8 cellular contexts compared by ENCODE assay signal in genomic region chr4:153758688-153759406, GRCh38. TPM values are rescaled to one million over a fixed set of nuclear protein-coding genes. Genes with fewer than 3 reads are reported as not detected.
A peak's percentile ranks its signal among the peaks of the same experiment; 100 is the strongest.
DNase-seq lines count a peak whose midpoint lies in the region; ATAC-seq and TF ChIP-seq lines count a peak whose summit lies in the region.

No MANE protein-coding gene starts in this region.

- no peak overlapping the region for H3K27ac ChIP-seq in prostate gland

- H3K4me1 Mint-ChIP-seq in Calu3 (ENCODE audit: low read depth, unreplicated experiment) (peaks cover 11% of the 10 kb centered on the region), WTC11 (peaks cover 28% of the 10 kb centered on the region)

- no peak for TF ChIP-seq CTCF in Calu3 (IDR thresholded peaks at IDR 0.05; ENCODE audit: unreplicated experiment)
- no peak for TF ChIP-seq CTCF in WTC11 (IDR thresholded peaks at IDR 0.05)
- TF ChIP-seq CTCF in fibroblast of mammary gland (conservative IDR thresholded peaks at IDR 0.05; ENCODE audit: control insufficient read depth, insufficient read depth, low read depth, low read length), result no peak
- TF ChIP-seq CTCF in prostate gland (IDR thresholded peaks at IDR 0.05), result no peak

- intact Hi-C loops in Calu3 (cut with micrococcal nuclease; ENCODE audit: unreplicated experiment) (no loop called here), prostate gland (cut with DNase I) (no loop called here)

- no peaks in the 10 kb centered on the region for H3K9me3 ChIP-seq in prostate gland

- CTCF ChIA-PET in Calu3 (lab: Charles Lee), result no interaction called here
- CTCF ChIA-PET in WTC11 (lab: Charles Lee), result interaction anchor here (0.6 to 2.2 kb wide), 7 partner anchors 9 to 1081 kb away, joined by 3 to 14 read pairs (median 4); no protein-coding TSS in a partner anchor

- no peaks in the 10 kb centered on the region for H3K27me3 ChIP-seq in prostate gland (replicated peaks; ENCODE audit: insufficient read depth)

- H3K36me3 Mint-ChIP-seq in Calu3 (ENCODE audit: insufficient read depth, unreplicated experiment) (peaks cover 6% of the 10 kb centered on the region), WTC11 (peaks cover 8% of the 10 kb centered on the region)

- H3K4me1 ChIP-seq in prostate gland (replicated peaks), result no peaks in the 10 kb centered on the region

- no peak overlapping the region for H3K27ac Mint-ChIP-seq in Calu3 (ENCODE audit: unreplicated experiment)
- no peak overlapping the region for H3K27ac Mint-ChIP-seq in WTC11

- H3K9me3 Mint-ChIP-seq in Calu3 (ENCODE audit: low read depth, unreplicated experiment), result no peaks in the 10 kb centered on the region
- peaks cover 13% of the 10 kb centered on the region for H3K9me3 Mint-ChIP-seq in WTC11

- no peak for TF ChIP-seq POLR2A in prostate gland (IDR thresholded peaks at IDR 0.05)

- H3K27me3 Mint-ChIP-seq in Calu3 (ENCODE audit: unreplicated experiment), result peaks cover 13% of the 10 kb centered on the region
- peaks cover 7% of the 10 kb centered on the region for H3K27me3 Mint-ChIP-seq in WTC11 (ENCODE audit: low read depth)

- 71% methylated on average over 15 of the region's 15 CpGs for WGBS in prostate gland

- POLR2A ChIA-PET in WTC11 (lab: Charles Lee), result interaction anchor here (0.7 kb wide), 1 partner anchor 214 kb away, joined by 3 read pairs; no protein-coding TSS in a partner anchor

- H3K4me3 Mint-ChIP-seq in Calu3 (ENCODE audit: low read depth, unreplicated experiment) (peak overlapping the region; percentile 57), WTC11 (peak overlapping the region; percentile 82)

- H3K36me3 ChIP-seq in prostate gland, result no peaks in the 10 kb centered on the region

- H3K4me3 ChIP-seq in fibroblast of mammary gland (ENCODE audit: control insufficient read depth, low read depth, low read length), result peak overlapping the region; percentile 35
- peak overlapping the region; percentile 39 to 43 for H3K4me3 ChIP-seq in prostate gland

- no peak for ATAC-seq in WTC11
- ATAC-seq in HG03045 (IDR thresholded peaks at IDR 0.05; ENCODE audit: unreplicated experiment), result no peak

- no TSS peak for BruUV-seq in Calu3 (replicated peaks; lab: Mats Ljungman, UMichigan)

- no peak for DNase-seq in Calu3
- no peak for DNase-seq in WTC11 (ENCODE audit: low spot score)
- DNase-seq in fibroblast of mammary gland (ENCODE audit: low read depth), result no peak
- no peak for DNase-seq in prostate gland (ENCODE audit: low spot score)
- no peak for DNase-seq in Kasumi-1 (lab: John Stamatoyannopoulos, UW)
- no peak for DNase-seq in GF-D8 (lab: John Stamatoyannopoulos, UW)
- no peak for DNase-seq in COLO668 (lab: John Stamatoyannopoulos, UW; ENCODE audit: unreplicated experiment)

TF ChIP-seq in WTC11, 78 proteins besides CTCF, POLR2A, EP300 and RAD21 (continues in another document):
- TF ChIP-seq E2F4 (CRISPR knock-in tag; IDR thresholded peaks at IDR 0.05; ENCODE audit: borderline replicate concordance, low read depth) (no peak), ZNF281 (CRISPR knock-in tag; IDR thresholded peaks at IDR 0.05) (no peak), CBFB (CRISPR knock-in tag; IDR thresholded peaks at IDR 0.05; ENCODE audit: low read depth) (no peak), ARID4B (CRISPR knock-in tag; IDR thresholded peaks at IDR 0.05; ENCODE audit: borderline replicate concordance) (no peak), ZNF317 (CRISPR knock-in tag; IDR thresholded peaks at IDR 0.05; ENCODE audit: borderline replicate concordance, low read depth) (no peak), MXD4 (CRISPR knock-in tag; IDR thresholded peaks at IDR 0.05; ENCODE audit: borderline replicate concordance) (no peak), ATF2 (CRISPR knock-in tag; IDR thresholded peaks at IDR 0.05; ENCODE audit: borderline replicate concordance, low read depth) (no peak), ZNF263 (CRISPR knock-in tag; IDR thresholded peaks at IDR 0.05; ENCODE audit: low read depth) (no peak), HMGXB4 (CRISPR knock-in tag; IDR thresholded peaks at IDR 0.05) (no peak)

RNA-seq across cellular contexts. Expression of gene RNF175, which starts 1.0 kb away (rescaled TPM):
- total RNA-seq in Calu3 (2022) (0.54 and 0.66 TPM in 2 replicates), WTC11 (2021) (5.2 to 5.7 TPM (median 5.4 TPM) in 3 replicates), prostate gland (1 to 10 TPM in 1 of 2 donors, not detected in 1; 1.9 TPM)

RNA-seq across cellular contexts. Expression of gene SFRP2, which starts 30.0 kb away (rescaled TPM):
- total RNA-seq in Calu3 (2022) (not detected in 2 replicates), WTC11 (2021) (417 to 505 TPM (median 497 TPM) in 3 replicates), prostate gland (1 to 10 TPM; 3.7 to 6.1 TPM)

Comparison
In these comparisons a context has a peak if more than half of its experiments do, and no peak if none do; other contexts are left out.
1. RNA of gene SFRP2, which starts 30.0 kb away (total RNA-seq): 417 to 505 TPM in WTC11; 3.7 to 6.1 TPM in prostate gland and not detected in Calu3; every median in the first group is over 10 times any median in the second.